10 cellular contexts compared by ENCODE assay signal in genomic region chr10:111128331-111129167, GRCh38. TPM values are rescaled to one million over a fixed set of nuclear protein-coding genes. Genes with fewer than 3 reads are reported as not detected.
DNase-seq lines count a peak whose midpoint lies in the region; ATAC-seq and TF ChIP-seq lines count a peak whose summit lies in the region.
"Had no signal": no experiment of that assay in that cellular context is flagged by ENCODE, and none has a peak within 500 bp of the region (broad histone marks: within the 10 kb centered on the region; RNA-seq: fewer than 3 reads in every experiment).

No MANE protein-coding gene starts in this region.

- H4K8ac ChIP-seq in mesenchymal stem cell (ENCODE audit: low read length): no peak overlapping the region

- no peak overlapping the region for H4K91ac ChIP-seq in mesenchymal stem cell (ENCODE audit: low read length)

- H3K27ac Mint-ChIP-seq in CD4-positive, alpha-beta memory T cell: no peak overlapping the region

- TF ChIP-seq CTCF in BE2C (IDR thresholded peaks at IDR 0.05; ENCODE audit: low read depth, low read length): no peak
- no peak for TF ChIP-seq CTCF in GM13977 (IDR thresholded peaks at IDR 0.05; ENCODE audit: extremely low read depth, insufficient read depth, missing control alignments)

- no peaks in the 10 kb centered on the region for H3K36me3 ChIP-seq in BE2C
- no peaks in the 10 kb centered on the region for H3K36me3 ChIP-seq in mesenchymal stem cell (ENCODE audit: control insufficient read depth in 1 of 2, insufficient read depth in 2 of 2, low read depth in 1 of 2, low read length in 2 of 2)
- H3K36me3 ChIP-seq in CD4-positive, alpha-beta memory T cell (ENCODE audit: insufficient read depth, low read length): no peaks in the 10 kb centered on the region
- H3K36me3 ChIP-seq in H7 (replicated peaks; ENCODE audit: control insufficient read depth, insufficient read depth, low read length): no peaks in the 10 kb centered on the region

- H3K27me3 ChIP-seq in BE2C: no peaks in the 10 kb centered on the region
- H3K27me3 ChIP-seq in mesenchymal stem cell (ENCODE audit: control insufficient read depth in 1 of 2, insufficient read depth in 1 of 2, low read length in 2 of 2): no peaks in the 10 kb centered on the region
- no peaks in the 10 kb centered on the region for H3K27me3 ChIP-seq in CD4-positive, alpha-beta memory T cell (ENCODE audit: insufficient read depth, low read length)
- no peaks in the 10 kb centered on the region for H3K27me3 ChIP-seq in H7 (ENCODE audit: control insufficient read depth, insufficient read depth, low read length)

- H3K4me3 Mint-ChIP-seq in CD4-positive, alpha-beta memory T cell: no peak overlapping the region

- no peak for ATAC-seq in HG02678 (IDR thresholded peaks at IDR 0.05; ENCODE audit: unreplicated experiment)

- no peak overlapping the region for H2BK12ac ChIP-seq in mesenchymal stem cell (ENCODE audit: low read length in 2 of 2)

- no peak overlapping the region for H2AFZ ChIP-seq in mesenchymal stem cell (ENCODE audit: low read depth, low read length)

- in situ Hi-C loops in GM13977 (cut with MboI; ENCODE audit: low pct_unique_long_range_greater_than_20kb, low sequenced_read_pairs, unreplicated experiment): no loop called here

- no peak overlapping the region for H2BK15ac ChIP-seq in mesenchymal stem cell (ENCODE audit: low read depth, poor library complexity, severe bottlenecking)

- no peaks in the 10 kb centered on the region for H3K4me1 Mint-ChIP-seq in CD4-positive, alpha-beta memory T cell

- H3K79me1 ChIP-seq in mesenchymal stem cell (replicated peaks; ENCODE audit: low read length, poor library complexity, severe bottlenecking): no peaks in the 10 kb centered on the region

- peaks cover 15 to 19% of the 10 kb centered on the region in 2 donors for H3K27me3 Mint-ChIP-seq in CD4-positive, alpha-beta memory T cell

- H3K4me1 ChIP-seq in BE2C (peaks cover 16% of the 10 kb centered on the region), mesenchymal stem cell (ENCODE audit: control insufficient read depth, insufficient read depth, low read depth, low read length) (no peaks in the 10 kb centered on the region)
- no peaks in the 10 kb centered on the region for H3K4me1 ChIP-seq in CD4-positive, alpha-beta memory T cell (ENCODE audit: insufficient read depth, low read length)

- WGBS in mesenchymal stem cell: 75% methylated on average over 15 of the region's 15 CpGs

- no peaks in the 10 kb centered on the region for H3K9me3 Mint-ChIP-seq in CD4-positive, alpha-beta memory T cell

- no peak overlapping the region for H3K4me2 ChIP-seq in mesenchymal stem cell (ENCODE audit: low read length, poor library complexity, severe bottlenecking)

- intact Hi-C loops in CD4-positive, alpha-beta memory T cell (cut with micrococcal nuclease): no loop called here

- H3K4me3 ChIP-seq in BE2C (ENCODE audit: low read depth, low read length) (no peak overlapping the region), mesenchymal stem cell (ENCODE audit: insufficient read depth in 1 of 2, low read depth in 1 of 2, low read length in 2 of 2) (peak overlapping the region in 1 of 2 experiments; percentile 59), H7 (ENCODE audit: insufficient read depth, low read depth, low read length) (no peak overlapping the region)
- H3K4me3 ChIP-seq in CD4-positive, alpha-beta memory T cell (ENCODE audit: low read length in 2 of 2): no peak overlapping the region

- H3K4ac ChIP-seq in mesenchymal stem cell (ENCODE audit: low read depth in 1 of 2, low read length in 2 of 2): no peak overlapping the region

- peak; percentile 50 for DNase-seq in BE2C
- peak; percentile 34 for DNase-seq in Kasumi-1 (lab: John Stamatoyannopoulos, UW)
- peak; percentile 3 for DNase-seq in amniotic epithelial cell (ENCODE audit: low read depth)
- peak; percentile 12 for DNase-seq in mesenchymal stem cell
- DNase-seq in GM13977 (ENCODE audit: low spot score): no peak
- DNase-seq in CD4-positive, alpha-beta memory T cell: no peak
- no peak for DNase-seq in H7
- DNase-seq: activated CD4-positive, alpha-beta T cell treated with anti-CD3 and anti-CD28 coated beads, Interleukin-2, amount 50 U/mL, for 1 hour had no signal

- H2AK5ac ChIP-seq in mesenchymal stem cell (ENCODE audit: low read length, severe bottlenecking): no peak overlapping the region

- no peak overlapping the region for H3K14ac ChIP-seq in mesenchymal stem cell (ENCODE audit: low read length in 2 of 2)

- peak overlapping the region; percentile 33 for H3K9ac ChIP-seq in mesenchymal stem cell (ENCODE audit: low read length)

- H2BK5ac ChIP-seq in mesenchymal stem cell (ENCODE audit: low read depth, low read length, poor library complexity, severe bottlenecking): no peak overlapping the region

- POLR2A ChIA-PET in CD4-positive, alpha-beta memory T cell (lab: Charles Lee; ENCODE audit: partially characterized antibody): no interaction called here

- CTCF ChIA-PET in CD4-positive, alpha-beta memory T cell (lab: Charles Lee; ENCODE audit: partially characterized antibody): no interaction called here

- no peak overlapping the region for H3K18ac ChIP-seq in mesenchymal stem cell (ENCODE audit: low read depth in 1 of 2, low read length in 2 of 2)

- H3K23ac ChIP-seq in mesenchymal stem cell (ENCODE audit: low read length in 2 of 2): no peak overlapping the region

- H3K9me3 ChIP-seq in BE2C: no peaks in the 10 kb centered on the region
- no peaks in the 10 kb centered on the region for H3K9me3 ChIP-seq in mesenchymal stem cell (ENCODE audit: control insufficient read depth, low read length)
- no peaks in the 10 kb centered on the region for H3K9me3 ChIP-seq in CD4-positive, alpha-beta memory T cell (ENCODE audit: control insufficient read depth in 1 of 2, low read length in 2 of 2)

- no peak overlapping the region for H3K27ac ChIP-seq in mesenchymal stem cell (ENCODE audit: low read length, poor library complexity, severe bottlenecking)
- H3K27ac ChIP-seq in CD4-positive, alpha-beta memory T cell (ENCODE audit: low read depth, low read length): no peak overlapping the region

- no peak overlapping the region for H2BK120ac ChIP-seq in mesenchymal stem cell (ENCODE audit: low read depth, low read length)

- no peaks in the 10 kb centered on the region for H3K36me3 Mint-ChIP-seq in CD4-positive, alpha-beta memory T cell

RNA-seq across cellular contexts. Expression of gene ADRA2A, which starts 51.7 kb away (rescaled TPM):
- polyA plus RNA-seq in BE2C (2012; ENCODE audit: insufficient read depth, insufficient read length, low read depth): 1.2 TPM
- 0.03 TPM for polyA plus RNA-seq in mesenchymal stem cell (2013, experiment 1 of 2)
- polyA plus RNA-seq in mesenchymal stem cell (2013, experiment 2 of 2): 0.03 TPM
- not detected for total RNA-seq in CD4-positive, alpha-beta memory T cell
- not detected for polyA plus RNA-seq in CD4-positive, alpha-beta memory T cell
- total RNA-seq in H7 (2014; rRNA removed; shearing (Covaris generic)): 1.9 and 4.3 TPM in 2 replicates
- polyA plus RNA-seq: keratinocyte had no signal

Comparison
In these comparisons a context has a peak if more than half of its experiments do, and no peak if none do; other contexts are left out.
1. DNase-seq: peak in BE2C (single experiment), Kasumi-1 (2 of 2), amniotic epithelial cell (single experiment) and mesenchymal stem cell (single experiment); none in GM13977 (single experiment), CD4-positive, alpha-beta memory T cell (0 of 5) and H7 (single experiment).